Comparison of ENCODE assay signal across 1 cellular context in the genomic region with DNA sequence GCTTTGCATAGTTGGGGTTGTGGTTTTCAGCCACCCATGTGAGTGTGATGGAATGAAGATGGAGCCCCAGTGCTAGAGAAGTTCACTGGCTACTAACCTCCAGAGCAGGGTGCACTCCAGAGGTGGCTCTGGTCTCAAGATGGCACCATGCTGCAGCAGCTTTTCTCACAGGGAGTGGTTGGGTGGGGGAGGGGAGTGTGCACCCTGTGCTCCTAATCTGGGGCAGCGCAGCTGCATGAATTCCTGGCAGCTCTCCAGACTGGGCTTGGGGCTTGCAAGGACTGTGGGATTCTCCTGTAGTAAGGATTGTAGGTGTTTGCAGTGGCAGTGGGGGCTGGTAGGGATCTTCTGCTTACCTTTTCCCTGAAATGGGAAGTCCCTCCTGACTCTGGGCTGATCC.
A peak's percentile ranks its signal among the peaks of the same experiment; 100 is the strongest.
TF ChIP-seq lines count a peak whose summit lies in the region.

No MANE protein-coding gene starts in this region.

TF ChIP-seq in K562, 482 proteins besides CTCF, POLR2A, EP300 and RAD21:
- TF ChIP-seq RNF2 (IDR thresholded peaks at IDR 0.05) = no peak; the same call in 1 of the 2 replicates
- no peak for TF ChIP-seq ZBTB1 (CRISPR knock-in tag; IDR thresholded peaks at IDR 0.05; ENCODE audit: borderline replicate concordance, low read depth)
- TF ChIP-seq TAL1 (IDR thresholded peaks at IDR 0.05) = peak; percentile 72
- no peak for TF ChIP-seq NCOA1 (IDR thresholded peaks at IDR 0.05; ENCODE audit: low read depth)
- peak; percentile 88 for TF ChIP-seq CBFA2T3 (IDR thresholded peaks at IDR 0.05)
- no peak for TF ChIP-seq SIRT6 (IDR thresholded peaks at IDR 0.05; ENCODE audit: low read depth, low read length)
- TF ChIP-seq POLR2AphosphoS5 (IDR thresholded peaks at IDR 0.05; ENCODE audit: control insufficient read depth, insufficient read depth, low read depth, low read length) = peak; percentile 53; the same call in 1 of the 2 replicates
- TF ChIP-seq DPF2 (IDR thresholded peaks at IDR 0.05) = peak; percentile 82
- TF ChIP-seq ZEB2 (IDR thresholded peaks at IDR 0.05) = no peak
- TF ChIP-seq CBFA2T2 (conservative IDR thresholded peaks at IDR 0.05) = peak; percentile 75
- no peak for TF ChIP-seq ZNF764 (CRISPR knock-in tag; IDR thresholded peaks at IDR 0.05; ENCODE audit: low read depth)
- TF ChIP-seq ZNF589 (CRISPR knock-in tag; IDR thresholded peaks at IDR 0.05; ENCODE audit: low read depth) = no peak
- TF ChIP-seq, protein P1, sequence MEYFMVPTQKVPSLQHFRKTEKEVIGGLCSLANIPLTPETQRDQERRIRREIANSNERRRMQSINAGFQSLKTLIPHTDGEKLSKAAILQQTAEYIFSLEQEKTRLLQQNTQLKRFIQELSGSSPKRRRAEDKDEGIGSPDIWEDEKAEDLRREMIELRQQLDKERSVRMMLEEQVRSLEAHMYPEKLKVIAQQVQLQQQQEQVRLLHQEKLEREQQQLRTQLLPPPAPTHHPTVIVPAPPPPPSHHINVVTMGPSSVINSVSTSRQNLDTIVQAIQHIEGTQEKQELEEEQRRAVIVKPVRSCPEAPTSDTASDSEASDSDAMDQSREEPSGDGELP (CRISPR knock-in tag; IDR thresholded peaks at IDR 0.05; ENCODE audit: borderline replicate concordance) = peak; percentile 53
- TF ChIP-seq NFE2 (IDR thresholded peaks at IDR 0.05; ENCODE audit: low read depth) = no peak
- TF ChIP-seq ARID1B (IDR thresholded peaks at IDR 0.05) = peak; percentile 85
- TF ChIP-seq, protein P2, sequence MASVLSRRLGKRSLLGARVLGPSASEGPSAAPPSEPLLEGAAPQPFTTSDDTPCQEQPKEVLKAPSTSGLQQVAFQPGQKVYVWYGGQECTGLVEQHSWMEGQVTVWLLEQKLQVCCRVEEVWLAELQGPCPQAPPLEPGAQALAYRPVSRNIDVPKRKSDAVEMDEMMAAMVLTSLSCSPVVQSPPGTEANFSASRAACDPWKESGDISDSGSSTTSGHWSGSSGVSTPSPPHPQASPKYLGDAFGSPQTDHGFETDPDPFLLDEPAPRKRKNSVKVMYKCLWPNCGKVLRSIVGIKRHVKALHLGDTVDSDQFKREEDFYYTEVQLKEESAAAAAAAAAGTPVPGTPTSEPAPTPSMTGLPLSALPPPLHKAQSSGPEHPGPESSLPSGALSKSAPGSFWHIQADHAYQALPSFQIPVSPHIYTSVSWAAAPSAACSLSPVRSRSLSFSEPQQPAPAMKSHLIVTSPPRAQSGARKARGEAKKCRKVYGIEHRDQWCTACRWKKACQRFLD (CRISPR knock-in tag; IDR thresholded peaks at IDR 0.05) = no peak
- no peak for TF ChIP-seq RBM34 (IDR thresholded peaks at IDR 0.05; ENCODE audit: borderline replicate concordance, insufficient read depth, low read length)
- peak; percentile 76 for TF ChIP-seq TCF3 (CRISPR knock-in tag; IDR thresholded peaks at IDR 0.05)
- peak; percentile 62; the same call in 1 of the 2 replicates for TF ChIP-seq MTA2 (IDR thresholded peaks at IDR 0.05; ENCODE audit: low read depth)
- no peak for TF ChIP-seq RAD51 (IDR thresholded peaks at IDR 0.05; ENCODE audit: borderline replicate concordance, low read depth)
- TF ChIP-seq NRF1 (conservative IDR thresholded peaks at IDR 0.05 in 1 of 2, IDR thresholded peaks at IDR 0.05 in 1 of 2) = no peak
- no peak for TF ChIP-seq NBN (IDR thresholded peaks at IDR 0.05; ENCODE audit: low read depth)
- TF ChIP-seq SMARCA4 (IDR thresholded peaks at IDR 0.05) = peak; percentile 51; the same call in 1 of the 2 replicates
- peak; percentile 68 to 82; a peak in 3 of 4 replicates for TF ChIP-seq TRIM24 (IDR thresholded peaks at IDR 0.05)
- TF ChIP-seq, protein P3, sequence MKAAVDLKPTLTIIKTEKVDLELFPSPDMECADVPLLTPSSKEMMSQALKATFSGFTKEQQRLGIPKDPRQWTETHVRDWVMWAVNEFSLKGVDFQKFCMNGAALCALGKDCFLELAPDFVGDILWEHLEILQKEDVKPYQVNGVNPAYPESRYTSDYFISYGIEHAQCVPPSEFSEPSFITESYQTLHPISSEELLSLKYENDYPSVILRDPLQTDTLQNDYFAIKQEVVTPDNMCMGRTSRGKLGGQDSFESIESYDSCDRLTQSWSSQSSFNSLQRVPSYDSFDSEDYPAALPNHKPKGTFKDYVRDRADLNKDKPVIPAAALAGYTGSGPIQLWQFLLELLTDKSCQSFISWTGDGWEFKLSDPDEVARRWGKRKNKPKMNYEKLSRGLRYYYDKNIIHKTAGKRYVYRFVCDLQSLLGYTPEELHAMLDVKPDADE (conservative IDR thresholded peaks at IDR 0.05; ENCODE audit: control insufficient read depth, low read depth, low read length) = no peak
- peak in 2 of 3 experiments; percentile 18 to 76 for TF ChIP-seq YY1 (IDR thresholded peaks at IDR 0.05; ENCODE audit: borderline replicate concordance in 1 of 3, control insufficient read depth in 1 of 3, extremely low read depth in 1 of 3, insufficient read depth in 3 of 3, insufficient read length in 1 of 3, insufficient replicate concordance in 2 of 3, low read depth in 1 of 3, low read length in 2 of 3)
- TF ChIP-seq, protein P4, sequence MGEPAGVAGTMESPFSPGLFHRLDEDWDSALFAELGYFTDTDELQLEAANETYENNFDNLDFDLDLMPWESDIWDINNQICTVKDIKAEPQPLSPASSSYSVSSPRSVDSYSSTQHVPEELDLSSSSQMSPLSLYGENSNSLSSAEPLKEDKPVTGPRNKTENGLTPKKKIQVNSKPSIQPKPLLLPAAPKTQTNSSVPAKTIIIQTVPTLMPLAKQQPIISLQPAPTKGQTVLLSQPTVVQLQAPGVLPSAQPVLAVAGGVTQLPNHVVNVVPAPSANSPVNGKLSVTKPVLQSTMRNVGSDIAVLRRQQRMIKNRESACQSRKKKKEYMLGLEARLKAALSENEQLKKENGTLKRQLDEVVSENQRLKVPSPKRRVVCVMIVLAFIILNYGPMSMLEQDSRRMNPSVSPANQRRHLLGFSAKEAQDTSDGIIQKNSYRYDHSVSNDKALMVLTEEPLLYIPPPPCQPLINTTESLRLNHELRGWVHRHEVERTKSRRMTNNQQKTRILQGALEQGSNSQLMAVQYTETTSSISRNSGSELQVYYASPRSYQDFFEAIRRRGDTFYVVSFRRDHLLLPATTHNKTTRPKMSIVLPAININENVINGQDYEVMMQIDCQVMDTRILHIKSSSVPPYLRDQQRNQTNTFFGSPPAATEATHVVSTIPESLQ (CRISPR knock-in tag; IDR thresholded peaks at IDR 0.05) = no peak
- TF ChIP-seq EHMT2 (IDR thresholded peaks at IDR 0.05) = 0 out of 2 replicates have a peak, but pooled peaks have one; percentile 44
- TF ChIP-seq TRIM28 (IDR thresholded peaks at IDR 0.05) = no peak
- TF ChIP-seq, protein P5, sequence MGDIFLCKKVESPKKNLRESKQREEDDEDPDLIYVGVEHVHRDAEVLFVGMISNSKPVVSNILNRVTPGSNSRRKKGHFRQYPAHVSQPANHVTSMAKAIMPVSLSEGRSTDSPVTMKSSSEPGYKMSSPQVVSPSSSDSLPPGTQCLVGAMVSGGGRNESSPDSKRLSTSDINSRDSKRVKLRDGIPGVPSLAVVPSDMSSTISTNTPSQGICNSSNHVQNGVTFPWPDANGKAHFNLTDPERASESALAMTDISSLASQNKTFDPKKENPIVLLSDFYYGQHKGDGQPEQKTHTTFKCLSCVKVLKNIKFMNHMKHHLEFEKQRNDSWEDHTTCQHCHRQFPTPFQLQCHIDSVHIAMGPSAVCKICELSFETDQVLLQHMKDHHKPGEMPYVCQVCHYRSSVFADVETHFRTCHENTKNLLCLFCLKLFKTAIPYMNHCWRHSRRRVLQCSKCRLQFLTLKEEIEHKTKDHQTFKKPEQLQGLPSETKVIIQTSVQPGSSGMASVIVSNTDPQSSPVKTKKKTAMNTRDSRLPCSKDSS (IDR thresholded peaks at IDR 0.05; ENCODE audit: low read depth, partially characterized antibody) = no peak
- TF ChIP-seq TEAD4 (IDR thresholded peaks at IDR 0.05; ENCODE audit: low read length) = peak; percentile 61
- TF ChIP-seq TEAD4 (CRISPR knock-in tag; IDR thresholded peaks at IDR 0.05; ENCODE audit: borderline replicate concordance) = no peak
- TF ChIP-seq ERF (CRISPR knock-in tag; IDR thresholded peaks at IDR 0.05) = no peak
- peak; percentile 97 for TF ChIP-seq NFIC (IDR thresholded peaks at IDR 0.05)
- TF ChIP-seq ZNF551 (CRISPR knock-in tag; IDR thresholded peaks at IDR 0.05) = no peak
- TF ChIP-seq CBX3 (IDR thresholded peaks at IDR 0.05; ENCODE audit: borderline replicate concordance in 1 of 2, low read length in 2 of 2) = peak in 1 of 2 experiments; percentile 60; a peak in 1 of 3 replicates
- no peak for TF ChIP-seq ZBTB7A (IDR thresholded peaks at IDR 0.05; ENCODE audit: borderline replicate concordance, control insufficient read depth, low read depth, low read length)
- 0 out of 4 replicates have a peak, but pooled peaks of 1 of the 2 experiments have one; percentile 30 for TF ChIP-seq HDAC1 (IDR thresholded peaks at IDR 0.05)
- TF ChIP-seq NELFE (IDR thresholded peaks at IDR 0.05; ENCODE audit: insufficient read depth, insufficient read length) = no peak
- TF ChIP-seq NCOR1 (IDR thresholded peaks at IDR 0.05) = peak; percentile 61; the same call in 1 of the 2 replicates
- no peak for TF ChIP-seq PCBP2 (IDR thresholded peaks at IDR 0.05; ENCODE audit: low read depth, low read length, poor library complexity, severe bottlenecking)
- peak; percentile 54; the same call in 1 of the 2 replicates for TF ChIP-seq STAT5A (IDR thresholded peaks at IDR 0.05; ENCODE audit: borderline replicate concordance, low read length)
- TF ChIP-seq, protein P6, sequence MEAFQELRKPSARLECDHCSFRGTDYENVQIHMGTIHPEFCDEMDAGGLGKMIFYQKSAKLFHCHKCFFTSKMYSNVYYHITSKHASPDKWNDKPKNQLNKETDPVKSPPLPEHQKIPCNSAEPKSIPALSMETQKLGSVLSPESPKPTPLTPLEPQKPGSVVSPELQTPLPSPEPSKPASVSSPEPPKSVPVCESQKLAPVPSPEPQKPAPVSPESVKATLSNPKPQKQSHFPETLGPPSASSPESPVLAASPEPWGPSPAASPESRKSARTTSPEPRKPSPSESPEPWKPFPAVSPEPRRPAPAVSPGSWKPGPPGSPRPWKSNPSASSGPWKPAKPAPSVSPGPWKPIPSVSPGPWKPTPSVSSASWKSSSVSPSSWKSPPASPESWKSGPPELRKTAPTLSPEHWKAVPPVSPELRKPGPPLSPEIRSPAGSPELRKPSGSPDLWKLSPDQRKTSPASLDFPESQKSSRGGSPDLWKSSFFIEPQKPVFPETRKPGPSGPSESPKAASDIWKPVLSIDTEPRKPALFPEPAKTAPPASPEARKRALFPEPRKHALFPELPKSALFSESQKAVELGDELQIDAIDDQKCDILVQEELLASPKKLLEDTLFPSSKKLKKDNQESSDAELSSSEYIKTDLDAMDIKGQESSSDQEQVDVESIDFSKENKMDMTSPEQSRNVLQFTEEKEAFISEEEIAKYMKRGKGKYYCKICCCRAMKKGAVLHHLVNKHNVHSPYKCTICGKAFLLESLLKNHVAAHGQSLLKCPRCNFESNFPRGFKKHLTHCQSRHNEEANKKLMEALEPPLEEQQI (IDR thresholded peaks at IDR 0.05) = peak; percentile 71; the same call in 1 of the 2 replicates
TF ChIP-seq in K562: peak in this region for 20.
